22 cellular contexts compared by ENCODE assay signal in genomic region chr18:27377251-27377650, GRCh38.
DNase-seq lines count a peak whose midpoint lies in the region; ATAC-seq and TF ChIP-seq lines count a peak whose summit lies in the region.
"Had no signal": no experiment of that assay in that cellular context is flagged by ENCODE, and none has a peak within 500 bp of the region (broad histone marks: within the 10 kb centered on the region; RNA-seq: fewer than 3 reads in every experiment).

No MANE protein-coding gene starts in this region.

- TF ChIP-seq CTCF in fibroblast of mammary gland (conservative IDR thresholded peaks at IDR 0.05; ENCODE audit: control insufficient read depth, insufficient read depth, low read depth, low read length) = no peak

- no peak for ATAC-seq in HG03460 (IDR thresholded peaks at IDR 0.05; ENCODE audit: unreplicated experiment)
- ATAC-seq: heart right ventricle; natural killer cell treated with Interleukin-12 subunit alpha and Interleukin-12 subunit beta and Interleukin-15 and Interleukin-18, amount 100 ng/mL, for 72 hours; sciatic nerve had no signal

- intact Hi-C loops in activated T-helper 1 cell treated with anti-CD3 and anti-CD28 coated beads, Interleukin-12 subunit alpha, Interleukin-12 subunit beta, Interleukin-2, Interleukin-4 antibody, amounts not matched to agents 30 ng/mL and 10 ng/mL and 1 ng/mL, durations not matched to agents 14 hours and 24 hours and 36 hours (cut with micrococcal nuclease) = loop anchor here (5.0 kb wide), 2 partner anchors 475 to 665 kb away; no protein-coding TSS in a partner anchor

- H3K4me3 ChIP-seq in fibroblast of mammary gland (ENCODE audit: control insufficient read depth, low read depth, low read length) = no peak overlapping the region
- H3K4me3 ChIP-seq: heart right ventricle, left ventricle myocardium inferior, pancreas, SJCRH30, tibial nerve had no signal

- H3K4me3 Mint-ChIP-seq in activated T-helper 1 cell treated with anti-CD3 and anti-CD28 coated beads, Interleukin-12 subunit alpha, Interleukin-12 subunit beta, Interleukin-2, Interleukin-4 antibody, amounts not matched to agents 30 ng/mL and 10 ng/mL and 1 ng/mL, durations not matched to agents 14 hours and 24 hours and 36 hours = no peak overlapping the region
- H3K4me3 Mint-ChIP-seq: activated naive CD4-positive, alpha-beta T cell treated with anti-CD3 and anti-CD28 coated beads, Interleukin-2, amount 50 U/mL, for 24 hours; natural killer cell treated with Interleukin-12 subunit alpha and Interleukin-12 subunit beta and Interleukin-15 and Interleukin-18, amount 100 ng/mL, for 72 hours had no signal

- no peaks in the 10 kb centered on the region for H3K36me3 Mint-ChIP-seq in activated T-helper 1 cell treated with anti-CD3 and anti-CD28 coated beads, Interleukin-12 subunit alpha, Interleukin-12 subunit beta, Interleukin-2, Interleukin-4 antibody, amounts not matched to agents 30 ng/mL and 10 ng/mL and 1 ng/mL, durations not matched to agents 14 hours and 24 hours and 36 hours (ENCODE audit: low read depth)
- H3K36me3 Mint-ChIP-seq: activated naive CD4-positive, alpha-beta T cell treated with anti-CD3 and anti-CD28 coated beads, Interleukin-2, amount 50 U/mL, for 24 hours; natural killer cell treated with Interleukin-12 subunit alpha and Interleukin-12 subunit beta and Interleukin-15 and Interleukin-18, amount 100 ng/mL, for 72 hours had no signal

- DNase-seq in HS-5 (ENCODE audit: low read depth) (peak; percentile 4), fibroblast of mammary gland (ENCODE audit: low read depth) (peak; percentile 2), renal cortical epithelial cell (ENCODE audit: low read depth) (peak; percentile 98), KG1 (lab: John Stamatoyannopoulos, UW) (no peak), dedifferentiated amniotic fluid mesenchymal stem cell (ENCODE audit: extremely low spot score) (no peak), NCI-H446 (lab: John Stamatoyannopoulos, UW) (no peak)
- DNase-seq in activated T-helper 1 cell treated with anti-CD3 and anti-CD28 coated beads, Interleukin-12 subunit alpha, Interleukin-12 subunit beta, Interleukin-2, Interleukin-4 antibody, amounts not matched to agents 30 ng/mL and 10 ng/mL and 1 ng/mL, durations not matched to agents 14 hours and 24 hours and 36 hours (ENCODE audit: low spot score) = no peak
- DNase-seq: activated CD4-positive, alpha-beta T cell treated with anti-CD3 and anti-CD28 coated beads for 4 hours; activated T-cell treated with anti-CD3 and anti-CD28 coated beads, Interleukin-2, amount 50 U/mL, for 48 hours; anterior cingulate cortex; heart right ventricle; left ventricle myocardium inferior; MM.1S; NCI-H1417 treated with DMSO at 0.1 percent for 48 hours; NCI-H524; SJCRH30 had no signal

- peaks cover 30% of the 10 kb centered on the region for H3K4me1 Mint-ChIP-seq in activated T-helper 1 cell treated with anti-CD3 and anti-CD28 coated beads, Interleukin-12 subunit alpha, Interleukin-12 subunit beta, Interleukin-2, Interleukin-4 antibody, amounts not matched to agents 30 ng/mL and 10 ng/mL and 1 ng/mL, durations not matched to agents 14 hours and 24 hours and 36 hours (ENCODE audit: low read depth)
- H3K4me1 Mint-ChIP-seq: activated naive CD4-positive, alpha-beta T cell treated with anti-CD3 and anti-CD28 coated beads, Interleukin-2, amount 50 U/mL, for 24 hours had no signal

- peaks cover 17% of the 10 kb centered on the region for H3K9me3 Mint-ChIP-seq in activated T-helper 1 cell treated with anti-CD3 and anti-CD28 coated beads, Interleukin-12 subunit alpha, Interleukin-12 subunit beta, Interleukin-2, Interleukin-4 antibody, amounts not matched to agents 30 ng/mL and 10 ng/mL and 1 ng/mL, durations not matched to agents 14 hours and 24 hours and 36 hours
- H3K9me3 Mint-ChIP-seq: activated naive CD4-positive, alpha-beta T cell treated with anti-CD3 and anti-CD28 coated beads, Interleukin-2, amount 50 U/mL, for 24 hours had no signal

- H3K27me3 Mint-ChIP-seq in activated T-helper 1 cell treated with anti-CD3 and anti-CD28 coated beads, Interleukin-12 subunit alpha, Interleukin-12 subunit beta, Interleukin-2, Interleukin-4 antibody, amounts not matched to agents 30 ng/mL and 10 ng/mL and 1 ng/mL, durations not matched to agents 14 hours and 24 hours and 36 hours (ENCODE audit: insufficient read depth) = peaks cover 2% of the 10 kb centered on the region
- H3K27me3 Mint-ChIP-seq: activated naive CD4-positive, alpha-beta T cell treated with anti-CD3 and anti-CD28 coated beads, Interleukin-2, amount 50 U/mL, for 24 hours; natural killer cell treated with Interleukin-12 subunit alpha and Interleukin-12 subunit beta and Interleukin-15 and Interleukin-18, amount 100 ng/mL, for 72 hours had no signal

- peak overlapping the region; percentile 79 for H3K27ac Mint-ChIP-seq in activated T-helper 1 cell treated with anti-CD3 and anti-CD28 coated beads, Interleukin-12 subunit alpha, Interleukin-12 subunit beta, Interleukin-2, Interleukin-4 antibody, amounts not matched to agents 30 ng/mL and 10 ng/mL and 1 ng/mL, durations not matched to agents 14 hours and 24 hours and 36 hours
- H3K27ac Mint-ChIP-seq: activated naive CD4-positive, alpha-beta T cell treated with anti-CD3 and anti-CD28 coated beads, Interleukin-2, amount 50 U/mL, for 24 hours; natural killer cell treated with Interleukin-12 subunit alpha and Interleukin-12 subunit beta and Interleukin-15 and Interleukin-18, amount 100 ng/mL, for 72 hours had no signal

Comparison
In these comparisons a context has a peak if more than half of its experiments do, and no peak if none do; other contexts are left out.
1. DNase-seq: peak in HS-5 (single experiment), fibroblast of mammary gland (single experiment) and renal cortical epithelial cell (single experiment); none in activated T-helper 1 cell treated with anti-CD3 and anti-CD28 coated beads, Interleukin-12 subunit alpha, Interleukin-12 subunit beta, Interleukin-2, Interleukin-4 antibody, amounts not matched to agents 30 ng/mL and 10 ng/mL and 1 ng/mL, durations not matched to agents 14 hours and 24 hours and 36 hours (single experiment), KG1 (single experiment), dedifferentiated amniotic fluid mesenchymal stem cell (single experiment) and NCI-H446 (0 of 2).